Comparison of ENCODE assay signal across 19 cellular contexts in genomic region chr22:23095467-23096342, GRCh38. TPM values are rescaled to one million over a fixed set of nuclear protein-coding genes. Genes with fewer than 3 reads are reported as not detected.
DNase-seq lines count a peak whose midpoint lies in the region; ATAC-seq, FAIRE-seq and TF ChIP-seq lines count a peak whose summit lies in the region.
"Had no signal": no experiment of that assay in that cellular context is flagged by ENCODE, and none has a peak within 500 bp of the region (broad histone marks: within the 10 kb centered on the region; RNA-seq: fewer than 3 reads in every experiment).

No MANE protein-coding gene starts in this region.

- DNase-seq in H9 (no peak), dorsolateral prefrontal cortex (peak in 1 of 10 donors; percentile 39), neural progenitor cell (ENCODE audit: low spot score) (no peak), Caco-2 (no peak), GM12891 (ENCODE audit: insufficient read length, low spot score) (no peak)
- DNase-seq: CD4-positive, CD25-positive, alpha-beta regulatory T cell; CD8-positive, alpha-beta memory T cell; COR-L47; HCEC 1CT had no signal

- POLR2A ChIA-PET in Caco-2 (lab: Charles Lee) = no interaction called here

- H4K8ac ChIP-seq in H9 (replicated peaks; ENCODE audit: insufficient read length, low read depth, low read length) = no peak overlapping the region

- H3K56ac ChIP-seq in H9 (ENCODE audit: insufficient read length, low read depth, low read length) = no peak overlapping the region

- H3K4me1 Mint-ChIP-seq in H9 = peaks cover 0 to 9% of the 10 kb centered on the region in 2 experiments; a peak in 2 of 4 replicates
- H3K4me1 Mint-ChIP-seq in neural progenitor cell = peaks cover 38% of the 10 kb centered on the region
- no peaks in the 10 kb centered on the region for H3K4me1 Mint-ChIP-seq in Caco-2 (ENCODE audit: low read depth, unreplicated experiment)
- H3K4me1 Mint-ChIP-seq: B cell; CD4-positive, CD25-positive, alpha-beta regulatory T cell; CD8-positive, alpha-beta memory T cell had no signal

- CTCF ChIA-PET in Caco-2 (lab: Charles Lee) = interaction anchor here (0.5 kb wide), 1 partner anchor 433 kb away, joined by 3 read pairs; no protein-coding TSS in a partner anchor

- no peak overlapping the region for H3T11ph ChIP-seq in H9 (ENCODE audit: low read length)

- H3K23me2 ChIP-seq in H9 (ENCODE audit: insufficient read length, low read depth, low read length, poor library complexity, severe bottlenecking) = no peaks in the 10 kb centered on the region

- no peak overlapping the region for H3K4ac ChIP-seq in H9 (ENCODE audit: low read depth, low read length)

- H3K36me3 ChIP-seq in neural progenitor cell (no peaks in the 10 kb centered on the region), Caco-2 (ENCODE audit: control insufficient read depth, insufficient read depth, low read length) (no peaks in the 10 kb centered on the region)

- no peaks in the 10 kb centered on the region for H3K27me3 ChIP-seq in H9 (ENCODE audit: insufficient read depth, low read length)
- H3K27me3 ChIP-seq in dorsolateral prefrontal cortex = no peaks in the 10 kb centered on the region
- no peaks in the 10 kb centered on the region for H3K27me3 ChIP-seq in neural progenitor cell
- H3K27me3 ChIP-seq in Caco-2 (replicated peaks; ENCODE audit: control insufficient read depth, insufficient read depth, low read length) = no peaks in the 10 kb centered on the region

- no peak overlapping the region; the same call in 1 of the 2 replicates for H3K14ac ChIP-seq in H9 (ENCODE audit: insufficient read depth, low read length)

- H3K27ac ChIP-seq in H9 (ENCODE audit: insufficient read length, low read depth, low read length) (no peak overlapping the region), dorsolateral prefrontal cortex (peak overlapping the region in 46 of 59 donors; percentile 2 to 100 (median 52)), neural progenitor cell (no peak overlapping the region)
- H3K27ac ChIP-seq: KMS-11 had no signal

- H3K27me3 Mint-ChIP-seq in H9 (ENCODE audit: low read depth) (peaks cover 2% of the 10 kb centered on the region), neural progenitor cell (ENCODE audit: insufficient read depth, low read depth) (no peaks in the 10 kb centered on the region), Caco-2 (ENCODE audit: insufficient read depth, unreplicated experiment) (no peaks in the 10 kb centered on the region)
- H3K27me3 Mint-ChIP-seq: B cell; CD4-positive, CD25-positive, alpha-beta regulatory T cell; CD8-positive, alpha-beta memory T cell had no signal

- no peaks in the 10 kb centered on the region for H3K79me1 ChIP-seq in H9 (ENCODE audit: insufficient read depth, low read depth, low read length, poor library complexity, severe bottlenecking)

- H3K9ac ChIP-seq in H9 (ENCODE audit: extremely low read depth, insufficient read length, low read length) (no peak overlapping the region), neural progenitor cell (no peak overlapping the region)
- H3K9ac ChIP-seq: KMS-11 had no signal

- no peak overlapping the region for H4K5ac ChIP-seq in H9 (ENCODE audit: insufficient read length, low read depth, low read length)

- no peak overlapping the region for H2BK120ac ChIP-seq in H9 (ENCODE audit: low read depth, low read length, poor library complexity, severe bottlenecking)

- TF ChIP-seq CTCF in H9 (conservative IDR thresholded peaks at IDR 0.05) (no peak), dorsolateral prefrontal cortex (IDR thresholded peaks at IDR 0.05 in 54 of 56, conservative IDR thresholded peaks at IDR 0.05 in 2 of 56; ENCODE audit: low read depth in 1 of 56, partially characterized antibody in 56 of 56) (no peak), neural progenitor cell (IDR thresholded peaks at IDR 0.05) (no peak), Caco-2 (IDR thresholded peaks at IDR 0.05; ENCODE audit: insufficient read depth in 1 of 2, low read depth in 1 of 2, low read length in 1 of 2, severe bottlenecking in 1 of 2, unreplicated experiment in 1 of 2) (no peak)

- H2BK20ac ChIP-seq in H9 (ENCODE audit: low read depth, low read length, poor library complexity, severe bottlenecking) = no peak overlapping the region

- ATAC-seq in GM21528 (IDR thresholded peaks at IDR 0.05; ENCODE audit: low FRiP score, unreplicated experiment) (no peak), HG03135 (IDR thresholded peaks at IDR 0.05; ENCODE audit: unreplicated experiment) (no peak)

- H3K9me3 ChIP-seq in H9 (ENCODE audit: control insufficient read depth, low read depth, low read length) (no peaks in the 10 kb centered on the region), neural progenitor cell (ENCODE audit: low read depth) (no peaks in the 10 kb centered on the region), Caco-2 (no peaks in the 10 kb centered on the region)

- no TSS peak for BruUV-seq in Caco-2 (replicated peaks; lab: Mats Ljungman, UMichigan)

- H2BK5ac ChIP-seq in H9 (ENCODE audit: insufficient read length, low read length) = no peak overlapping the region

- intact Hi-C loops in dorsolateral prefrontal cortex (cut with DNase I) (no loop called here), Caco-2 (cut with micrococcal nuclease; ENCODE audit: unreplicated experiment) (no loop called here)

- H4K20me1 ChIP-seq in H9 (ENCODE audit: control insufficient read depth, insufficient read depth, insufficient read length) = peaks cover 3% of the 10 kb centered on the region
- peaks cover 90% of the 10 kb centered on the region for H4K20me1 ChIP-seq in neural progenitor cell (ENCODE audit: low read depth)

- H2AFZ ChIP-seq in H9 (ENCODE audit: low read length) (no peak overlapping the region), neural progenitor cell (replicated peaks) (no peak overlapping the region)

- no peak overlapping the region for H3K4me2 ChIP-seq in H9 (ENCODE audit: insufficient read depth, insufficient read length, low read length)
- H3K4me2 ChIP-seq in neural progenitor cell = no peak overlapping the region
- H3K4me2 ChIP-seq: KMS-11 had no signal

- H3K27ac Mint-ChIP-seq in H9 = peak overlapping the region in 2 of 3 experiments; percentile 40 to 55; a peak in 1 of 7 replicates
- peak overlapping the region; percentile 54 for H3K27ac Mint-ChIP-seq in neural progenitor cell
- H3K27ac Mint-ChIP-seq in Caco-2 (ENCODE audit: unreplicated experiment) = no peak overlapping the region
- H3K27ac Mint-ChIP-seq: B cell had no signal

- H3K4me3 Mint-ChIP-seq in H9 = 0 out of 5 replicates have a peak overlapping the region, but pooled peaks of 1 of the 2 experiments have one; percentile 20
- no peak overlapping the region for H3K4me3 Mint-ChIP-seq in neural progenitor cell
- H3K4me3 Mint-ChIP-seq in Caco-2 (ENCODE audit: unreplicated experiment) = no peak overlapping the region
- H3K4me3 Mint-ChIP-seq: B cell; CD4-positive, CD25-positive, alpha-beta regulatory T cell; CD8-positive, alpha-beta memory T cell had no signal

- TF ChIP-seq POLR2A in GM12891 (IDR thresholded peaks at IDR 0.05; ENCODE audit: low read depth, low read length) = no peak

- H2BK12ac ChIP-seq in H9 (ENCODE audit: insufficient read length, low read depth, low read length) = no peak overlapping the region

- H3K4me1 ChIP-seq in H9 (ENCODE audit: insufficient read depth, low read length) (no peaks in the 10 kb centered on the region), neural progenitor cell (peaks cover 10% of the 10 kb centered on the region), Caco-2 (no peaks in the 10 kb centered on the region)

- H3K4me3 ChIP-seq in dorsolateral prefrontal cortex = peak overlapping the region in 1 of 59 donors; percentile 20
- no peak overlapping the region for H3K4me3 ChIP-seq in neural progenitor cell
- H3K4me3 ChIP-seq in Caco-2 (ENCODE audit: low read depth, low read length) = no peak overlapping the region

- FAIRE-seq in GM12891 (lab: Jason Lieb, UNC) = no peak
- FAIRE-seq: D721Med, G401.6, GM12892 had no signal

- no peak overlapping the region for H3K23ac ChIP-seq in H9 (ENCODE audit: insufficient read length, low read depth, low read length)

- no peak overlapping the region for H2AK5ac ChIP-seq in H9 (ENCODE audit: insufficient read length, low read length)

- no peaks in the 10 kb centered on the region for H3F3A ChIP-seq in neural progenitor cell (ENCODE audit: low read depth)

- H3K18ac ChIP-seq in H9 (ENCODE audit: insufficient read length, low read depth, low read length) = no peak overlapping the region

- H4K91ac ChIP-seq in H9 (ENCODE audit: insufficient read length, low read depth, low read length) = no peak overlapping the region

- no peak overlapping the region for H2BK15ac ChIP-seq in H9 (ENCODE audit: low read depth, low read length)

- H3K9me3 Mint-ChIP-seq in H9 (no peaks in the 10 kb centered on the region), neural progenitor cell (no peaks in the 10 kb centered on the region), Caco-2 (ENCODE audit: unreplicated experiment) (no peaks in the 10 kb centered on the region)
- H3K9me3 Mint-ChIP-seq: CD4-positive, CD25-positive, alpha-beta regulatory T cell; CD8-positive, alpha-beta memory T cell had no signal

- WGBS in H9 (ENCODE audit: extremely low coverage, insufficient read length, low lambda C conversion rate) = no CpG with 5 or more reads among the region's 55 CpGs

- no peaks in the 10 kb centered on the region for H3K79me2 ChIP-seq in H9 (ENCODE audit: insufficient read depth, low read length)
- no peaks in the 10 kb centered on the region for H3K79me2 ChIP-seq in neural progenitor cell (ENCODE audit: low read depth)

- H3K36me3 Mint-ChIP-seq in H9 (ENCODE audit: insufficient read depth in 1 of 3, low read depth in 3 of 3) (peaks cover 0 to 13% (median 4%) of the 10 kb centered on the region in 3 experiments; a peak in 3 of 7 replicates), neural progenitor cell (peaks cover 7% of the 10 kb centered on the region), Caco-2 (ENCODE audit: insufficient read depth, unreplicated experiment) (no peaks in the 10 kb centered on the region)
- H3K36me3 Mint-ChIP-seq: CD4-positive, CD25-positive, alpha-beta regulatory T cell; CD8-positive, alpha-beta memory T cell had no signal

TF ChIP-seq in GM12891, 5 proteins besides CTCF, POLR2A, EP300 and RAD21 (continues in another document):
- TF ChIP-seq PAX5 (IDR thresholded peaks at IDR 0.05; ENCODE audit: insufficient read depth, low read length, severe bottlenecking) = no peak

RNA-seq across cellular contexts. Expression of gene GNAZ, which starts 25.4 kb away (rescaled TPM):
- total RNA-seq in H9 (2021) (5.0 and 5.2 TPM in 2 replicates), dorsolateral prefrontal cortex (100 to 1,000 TPM in 10 of 120 experiments, 10 to 100 TPM in 110; 66.2 to 113 (median 85.3) TPM), neural progenitor cell (ENCODE audit: low replicate concordance) (16.5 and 31.3 TPM in 2 replicates), Caco-2 (2022) (0.48 and 0.95 TPM in 2 replicates)
- 0.09 TPM for polyA plus RNA-seq in GM12891 (2012; ENCODE audit: low read depth, missing spikeins)

RNA-seq across cellular contexts. Expression of gene RSPH14, which starts 46.1 kb away (rescaled TPM):
- not detected in 2 replicates for total RNA-seq in H9 (2021)
- 10 to 100 TPM in 84 of 120 experiments, 1 to 10 TPM in 36; 3.0 to 22.3 (median 11.9) TPM for total RNA-seq in dorsolateral prefrontal cortex
- total RNA-seq in neural progenitor cell (ENCODE audit: low replicate concordance) = 0.43 and 2.0 TPM in 2 replicates
- 0.68 and 1.2 TPM in 2 replicates for total RNA-seq in Caco-2 (2022)
- polyA plus RNA-seq in GM12891 (2012; ENCODE audit: low read depth, missing spikeins) = 0.72 TPM
- total RNA-seq: A172; B cell; CD4-positive, CD25-positive, alpha-beta regulatory T cell; CD8-positive, alpha-beta memory T cell; H4; HT-29 had no signal

RNA-seq across cellular contexts. Expression of gene RAB36, which starts 49.6 kb away (rescaled TPM):
- total RNA-seq in H9 (2021) (0.92 and 1.4 TPM in 2 replicates), dorsolateral prefrontal cortex (10 to 100 TPM in 101 of 120 experiments, 1 to 10 TPM in 19; 7.2 to 20.6 (median 12.3) TPM), neural progenitor cell (ENCODE audit: low replicate concordance) (2.1 and 2.9 TPM in 2 replicates), Caco-2 (2022) (0.52 and 0.97 TPM in 2 replicates)
- polyA plus RNA-seq in GM12891 (2012; ENCODE audit: low read depth, missing spikeins) = 0.15 TPM

Comparison
In these comparisons a context has a peak if more than half of its experiments do, and no peak if none do; other contexts are left out.
1. H3K27ac ChIP-seq: peak in dorsolateral prefrontal cortex (46 of 59); none in H9 (single experiment) and neural progenitor cell (single experiment).